In the genomic region with DNA sequence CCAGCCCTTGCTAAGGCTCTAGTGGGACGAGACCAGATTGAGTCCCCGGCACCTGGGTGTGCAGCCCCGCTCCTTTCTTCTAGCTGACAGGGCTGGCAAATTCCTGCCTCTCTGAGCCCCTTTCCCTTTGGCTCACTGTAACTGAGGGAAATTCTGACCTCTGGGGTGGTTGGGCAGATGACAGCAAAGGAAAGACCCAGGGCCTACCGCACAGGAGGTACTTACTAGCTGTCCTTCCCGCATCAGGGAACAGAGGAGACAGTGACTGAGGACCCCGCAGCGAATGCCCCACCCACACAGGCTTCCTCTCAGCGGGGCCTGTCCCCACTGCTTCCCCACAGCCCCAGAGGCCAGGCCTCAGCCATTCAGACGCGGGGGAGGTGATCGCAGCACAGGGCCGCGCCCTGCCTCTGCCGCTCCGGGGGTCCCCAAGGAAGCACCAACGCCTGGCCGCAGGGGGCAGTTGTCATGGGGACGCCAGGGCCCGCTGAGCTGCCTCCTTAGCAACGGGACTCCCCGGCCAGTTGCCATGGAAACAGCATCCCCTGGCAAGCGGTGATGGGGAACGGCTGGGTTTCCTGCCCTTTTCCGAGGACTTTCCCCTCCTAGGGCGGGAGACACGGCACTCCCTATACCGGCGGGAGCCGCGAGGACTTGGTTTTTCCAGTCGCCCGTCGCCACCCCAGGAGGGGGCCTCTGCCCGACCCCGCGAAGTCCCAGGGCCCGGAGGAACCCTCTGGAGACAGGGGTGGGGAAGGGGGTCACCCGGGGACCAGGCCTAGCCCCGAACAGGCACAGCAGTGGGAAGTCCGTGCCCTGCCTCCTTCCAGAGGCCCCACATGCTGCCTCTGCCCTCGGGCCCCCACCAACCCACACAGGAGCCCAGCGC, we compare ENCODE assay signal across 11 cellular contexts. TPM values are rescaled to one million over a fixed set of nuclear protein-coding genes. Genes with fewer than 3 reads are reported as not detected.
DNase-seq lines count a peak whose midpoint lies in the region; ATAC-seq, FAIRE-seq and TF ChIP-seq lines count a peak whose summit lies in the region.
"Had no signal": no experiment of that assay in that cellular context is flagged by ENCODE, and none has a peak within 500 bp of the region (broad histone marks: within the 10 kb centered on the region; RNA-seq: fewer than 3 reads in every experiment).

No MANE protein-coding gene starts in this region.

- peak overlapping the region; percentile 4 to 95 (median 85); a peak in 21 of 22 replicates for H3K4me2 ChIP-seq in BLaER1 treated with 17β-estradiol and CSF1 and Interleukin-3, amounts not matched to agents 10 nM and 100 nM
- H3K4me2 ChIP-seq in HepG2 (ENCODE audit: low read depth, low read length) = no peak overlapping the region

- H3K27me3 Mint-ChIP-seq in activated naive CD8-positive, alpha-beta T cell treated with anti-CD3 and anti-CD28 coated beads for 36 hours = peaks cover 37% of the 10 kb centered on the region

- no peaks in the 10 kb centered on the region for H3K36me3 Mint-ChIP-seq in activated naive CD8-positive, alpha-beta T cell treated with anti-CD3 and anti-CD28 coated beads for 36 hours

- FAIRE-seq in HepG2 (lab: Jason Lieb, UNC) = no peak

- TF ChIP-seq EP300 in HepG2 (IDR thresholded peaks at IDR 0.05; ENCODE audit: low read depth in 2 of 2, low read length in 2 of 2) = no peak
- TF ChIP-seq EP300 in HepG2 (CRISPR knock-in tag; IDR thresholded peaks at IDR 0.05; ENCODE audit: borderline replicate concordance) = no peak

- H3K4me3 Mint-ChIP-seq in activated naive CD8-positive, alpha-beta T cell treated with anti-CD3 and anti-CD28 coated beads for 36 hours = no peak overlapping the region

- in situ Hi-C loops in HAP-1 (cut with MboI; ENCODE audit: low sequenced_read_pairs) = no loop called here
- in situ Hi-C loops in HepG2 (cut with HindIII; ENCODE audit: extremely low pct_ligation_motif_present, low pct_unique_long_range_greater_than_20kb) = no loop called here

- BruUV-seq in HepG2 (replicated peaks; lab: Mats Ljungman, UMichigan) = no TSS peak

- H3K27ac ChIP-seq in BLaER1 treated with 17β-estradiol and CSF1 and Interleukin-3, amounts not matched to agents 10 nM and 100 nM = peak overlapping the region in 8 of 11 experiments; percentile 11 to 79 (median 64); a peak in 13 of 22 replicates
- H3K27ac ChIP-seq in HepG2 (ENCODE audit: extremely low read length, insufficient read depth, low read length) = no peak overlapping the region

- no peak overlapping the region for H2AFZ ChIP-seq in HepG2 (ENCODE audit: low read length)

- no peak for TF ChIP-seq CTCF in HepG2 (CRISPR knock-in tag; IDR thresholded peaks at IDR 0.05)

- TF ChIP-seq POLR2A in HepG2 (IDR thresholded peaks at IDR 0.05; ENCODE audit: insufficient read depth in 1 of 2, low read depth in 2 of 2, low read length in 2 of 2) = no peak

- H3K27ac Mint-ChIP-seq in activated naive CD8-positive, alpha-beta T cell treated with anti-CD3 and anti-CD28 coated beads for 36 hours = no peak overlapping the region

- intact Hi-C loops in HepG2 (cut with micrococcal nuclease; ENCODE audit: unreplicated experiment) = no loop called here

- POLR2A ChIA-PET in HepG2 (lab: Yijun Ruan, JAX) = no interaction called here

- peaks cover 0 to 11% (median 0%) of the 10 kb centered on the region in 11 experiments; a peak in 1 of 22 replicates for H3K27me3 ChIP-seq in BLaER1 treated with 17β-estradiol and CSF1 and Interleukin-3, amounts not matched to agents 10 nM and 100 nM
- peaks cover 13% of the 10 kb centered on the region; the same call in 1 of the 2 replicates for H3K27me3 ChIP-seq in HAP-1 (ENCODE audit: low read depth)
- H3K27me3 ChIP-seq in HepG2 (ENCODE audit: control insufficient read depth in 1 of 2, insufficient read depth in 2 of 2, low read length in 2 of 2) = peaks cover 7 to 46% of the 10 kb centered on the region in 2 experiments; a peak in 4 of 5 replicates
- no peaks in the 10 kb centered on the region for H3K27me3 ChIP-seq in MG63

- DNase-seq in HAP-1 (ENCODE audit: low spot score in 2 of 2) (peak; percentile 28 to 69), HepG2 (ENCODE audit: low spot score) (no peak), MG63 (no peak), activated gamma-delta T cell treated with Interleukin-2 at 50 U/mL for 16 hours (no peak), NCI-H1436 treated with DMSO at 0.1 percent for 48 hours (lab: John Stamatoyannopoulos, UW) (no peak)
- peak; percentile 60 for DNase-seq in activated naive CD8-positive, alpha-beta T cell treated with anti-CD3 and anti-CD28 coated beads for 36 hours
- DNase-seq: NCI-H2029 treated with DMSO at 0.1 percent for 48 hours had no signal

- no peaks in the 10 kb centered on the region for H3K79me2 ChIP-seq in HepG2 (ENCODE audit: insufficient read depth, low read length)

- peaks cover 3% of the 10 kb centered on the region for H3K4me1 Mint-ChIP-seq in activated naive CD8-positive, alpha-beta T cell treated with anti-CD3 and anti-CD28 coated beads for 36 hours

- no peak for TF ChIP-seq RAD21 in HepG2 (CRISPR knock-in tag; IDR thresholded peaks at IDR 0.05)

- CTCF ChIA-PET in HepG2 (lab: Yijun Ruan, JAX; ENCODE audit: low intra/inter-chr PET ratio, low total read pairs) = no interaction called here

- H3K4me1 ChIP-seq in BLaER1 treated with 17β-estradiol and CSF1 and Interleukin-3, amounts not matched to agents 10 nM and 100 nM = peaks cover 11 to 69% (median 66%) of the 10 kb centered on the region in 10 experiments; a peak in 18 of 20 replicates
- H3K4me1 ChIP-seq in HAP-1 (no peaks in the 10 kb centered on the region), HepG2 (ENCODE audit: insufficient read depth, low read length) (no peaks in the 10 kb centered on the region)

- H3K9me3 Mint-ChIP-seq in activated naive CD8-positive, alpha-beta T cell treated with anti-CD3 and anti-CD28 coated beads for 36 hours = no peaks in the 10 kb centered on the region

- no peaks in the 10 kb centered on the region for H3K36me3 ChIP-seq in BLaER1 treated with 17β-estradiol and CSF1 and Interleukin-3, amounts not matched to agents 10 nM and 100 nM
- no peaks in the 10 kb centered on the region for H3K36me3 ChIP-seq in HAP-1 (replicated peaks)
- H3K36me3 ChIP-seq in HepG2 (replicated peaks in 1 of 2; ENCODE audit: control insufficient read depth in 1 of 2, insufficient read depth in 2 of 2, low read length in 2 of 2) = no peaks in the 10 kb centered on the region
- no peaks in the 10 kb centered on the region for H3K36me3 ChIP-seq in MG63

- ATAC-seq in HepG2 (no peak), HG03565 (IDR thresholded peaks at IDR 0.05; ENCODE audit: unreplicated experiment) (no peak)

- peaks cover 0 to 14% (median 0%) of the 10 kb centered on the region in 11 experiments; a peak in 2 of 22 replicates for H4K20me1 ChIP-seq in BLaER1 treated with 17β-estradiol and CSF1 and Interleukin-3, amounts not matched to agents 10 nM and 100 nM
- H4K20me1 ChIP-seq in HepG2 (ENCODE audit: insufficient read depth, low read length) = no peaks in the 10 kb centered on the region

- H3K9ac ChIP-seq in BLaER1 treated with 17β-estradiol and CSF1 and Interleukin-3, amounts not matched to agents 10 nM and 100 nM = peak overlapping the region in 8 of 11 experiments; percentile 11 to 71 (median 48); a peak in 14 of 22 replicates
- no peak overlapping the region for H3K9ac ChIP-seq in HepG2 (ENCODE audit: insufficient read depth, low read depth, low read length)

- 31% methylated on average over 6 of the region's 42 CpGs for WGBS in HepG2 (ENCODE audit: low lambda C conversion rate)

- no peaks in the 10 kb centered on the region for H3K9me3 ChIP-seq in BLaER1 treated with 17β-estradiol and CSF1 and Interleukin-3, amounts not matched to agents 10 nM and 100 nM (replicated peaks in 1 of 11)
- H3K9me3 ChIP-seq in HAP-1 (no peaks in the 10 kb centered on the region), HepG2 (ENCODE audit: low read length) (no peaks in the 10 kb centered on the region), MG63 (no peaks in the 10 kb centered on the region)

- H3K4me3 ChIP-seq in BLaER1 treated with 17β-estradiol and CSF1 and Interleukin-3, amounts not matched to agents 10 nM and 100 nM = peak overlapping the region in 5 of 10 experiments; percentile 23 to 46 (median 29); a peak in 4 of 20 replicates
- H3K4me3 ChIP-seq in HAP-1 = no peak overlapping the region
- H3K4me3 ChIP-seq in HepG2 (replicated peaks in 1 of 3; ENCODE audit: insufficient read depth in 1 of 3, low read depth in 2 of 3, low read length in 3 of 3) = no peak overlapping the region
- no peak overlapping the region for H3K4me3 ChIP-seq in MG63

TF ChIP-seq in HepG2, 621 proteins besides CTCF, POLR2A, EP300 and RAD21 (continues in another document):
- TF ChIP-seq RFX1 (IDR thresholded peaks at IDR 0.05) = peak; percentile 55

RNA-seq across cellular contexts. Expression of a gene that starts 50.1 kb away (rescaled TPM):
- not detected for total RNA-seq in activated naive CD8-positive, alpha-beta T cell treated with anti-CD3 and anti-CD28 coated beads for 36 hours
- not detected in 2 replicates for total RNA-seq in HepG2 (2016; rRNA removed; fragmentation: Illumina TruSeq; extraction: Trizol)
- total RNA-seq in HepG2 (2016; cell fraction: cytosol; rRNA removed; fragmentation: Illumina TruSeq; extraction: Trizol; ENCODE audit: low read depth) = not detected in 2 replicates
- not detected in 2 replicates for total RNA-seq in HepG2 (2016; cell fraction: insoluble cytoplasmic fraction; rRNA removed; fragmentation: Illumina TruSeq; extraction: Trizol)
- total RNA-seq in HepG2 (2016; cell fraction: membrane; rRNA removed; fragmentation: Illumina TruSeq; extraction: Trizol) = not detected in 2 replicates
- total RNA-seq in HepG2 (2016; cell fraction: nucleus; rRNA removed; fragmentation: Illumina TruSeq; extraction: Trizol) = not detected in 2 replicates
- not detected in 2 replicates for polyA plus RNA-seq in HepG2 (2011; rRNA removed)
- not detected in 2 replicates for polyA plus RNA-seq in HepG2 (2011; cell fraction: cytosol; rRNA removed)
- not detected in 2 replicates for polyA plus RNA-seq in HepG2 (2011; cell fraction: nucleus; rRNA removed)
- not detected in 2 replicates for polyA plus RNA-seq in HepG2 (2012)
- polyA plus RNA-seq in HepG2 (2016; cell fraction: cytosol; fragmentation: Illumina TruSeq; extraction: Trizol; ENCODE audit: low read depth) = not detected in 2 replicates
- polyA plus RNA-seq in HepG2 (2016; cell fraction: insoluble cytoplasmic fraction; fragmentation: Illumina TruSeq; extraction: Trizol; ENCODE audit: low read depth) = not detected in 2 replicates
- not detected in 2 replicates for polyA plus RNA-seq in HepG2 (2016; cell fraction: membrane; fragmentation: Illumina TruSeq; extraction: Trizol; ENCODE audit: low read depth)
- not detected in 2 replicates for polyA plus RNA-seq in HepG2 (2016; cell fraction: nucleus; fragmentation: Illumina TruSeq; extraction: Trizol; ENCODE audit: insufficient read depth, low read depth)
- 0.05 TPM in 1 of 2 replicates, not detected in the other for polyA minus RNA-seq in HepG2 (2011; rRNA and poly(A)+ RNA removed; ENCODE audit: low replicate concordance)
- polyA minus RNA-seq in HepG2 (2011; cell fraction: cytosol; rRNA and poly(A)+ RNA removed) = not detected in 2 replicates
- polyA minus RNA-seq in HepG2 (2011; cell fraction: nucleus; rRNA and poly(A)+ RNA removed) = not detected in 2 replicates
- not detected in 2 replicates for total RNA-seq in MG63 (2014; rRNA removed; shearing (Covaris generic); ENCODE audit: low replicate concordance)
- total RNA-seq: fibroblast of lung; T-helper 2 cell treated with Interferon-gamma antibody and Interleukin-4, amounts not matched to agents 100 ng/mL and 5 ng/mL, for 36 hours had no signal
- polyA plus RNA-seq: fibroblast of lung had no signal

Comparison
In these comparisons a context has a peak if more than half of its experiments do, and no peak if none do; other contexts are left out.
1. DNase-seq: peak in HAP-1 (2 of 2) and activated naive CD8-positive, alpha-beta T cell treated with anti-CD3 and anti-CD28 coated beads for 36 hours (single experiment); none in HepG2 (single experiment), MG63 (single experiment), activated gamma-delta T cell treated with Interleukin-2 at 50 U/mL for 16 hours (single experiment) and NCI-H1436 treated with DMSO at 0.1 percent for 48 hours (single experiment).